26 cellular contexts compared by ENCODE assay signal in genomic region chr5:144202725-144203124, GRCh38. TPM values are rescaled to one million over a fixed set of nuclear protein-coding genes. Genes with fewer than 3 reads are reported as not detected.
DNase-seq lines count a peak whose midpoint lies in the region; ATAC-seq, FAIRE-seq and TF ChIP-seq lines count a peak whose summit lies in the region.
"Had no signal": no experiment of that assay in that cellular context is flagged by ENCODE, and none has a peak within 500 bp of the region (broad histone marks: within the 10 kb centered on the region; RNA-seq: fewer than 3 reads in every experiment).

No MANE protein-coding gene starts in this region.

- H3K4me3 ChIP-seq in A549 (no peak overlapping the region), trophoblast cell (ENCODE audit: low read depth, low read length) (no peak overlapping the region)
- H3K4me3 ChIP-seq: BLaER1, GM12878, GM23338, PC-9 had no signal

- DNase-seq in A549 (ENCODE audit: low read depth in 1 of 2, low spot score in 1 of 2) = no peak
- DNase-seq in CD1c-positive myeloid dendritic cell (ENCODE audit: extremely low spot score) = peak; percentile 50
- DNase-seq in OCI-M1 (lab: John Stamatoyannopoulos, UW) = peak; percentile 25
- peak; percentile 12 to 55 for DNase-seq in trophoblast cell
- DNase-seq in GM03348 (ENCODE audit: low spot score) = no peak
- no peak for DNase-seq in stimulated activated naive CD4-positive, alpha-beta T cell treated with Interleukin-2 at 50 U/mL for 16 hours (lab: John Stamatoyannopoulos, UW)
- DNase-seq in islet precursor cell = no peak
- DNase-seq: ACHN; Caco-2; CD4-positive, alpha-beta memory T cell; DMS 273 treated with DMSO at 0.1 percent for 48 hours; DMS79 treated with DMSO at 0.1 percent for 48 hours; HCEC 1CT; KG1; NCI-H1048; NCI-H1417 treated with DMSO at 0.1 percent for 48 hours; NCI-H187; NCI-H526 treated with DMSO at 0.1 percent for 48 hours; PC-9; SHP77 treated with DMSO at 0.1 percent for 48 hours; SK-N-SH had no signal

- no peak overlapping the region for H2BK12ac ChIP-seq in trophoblast cell (ENCODE audit: low read length)

- H3K4me2 ChIP-seq in A549 (peak overlapping the region; percentile 32; the same call in 2 of the 3 replicates), trophoblast cell (ENCODE audit: low read length) (no peak overlapping the region)
- H3K4me2 ChIP-seq: BLaER1, GM23338, PC-9, SK-N-SH had no signal

- no peak overlapping the region for H3K27ac ChIP-seq in A549
- no peak overlapping the region for H3K27ac ChIP-seq in trophoblast cell (ENCODE audit: low read depth, low read length)
- H3K27ac ChIP-seq: BLaER1, HL-60, PC-9 had no signal

- WGBS in A549 (ENCODE audit: missing lambda C conversion rate) = 74% methylated on average over 1 of the region's 1 CpG
- no CpG with 5 or more reads among the region's 1 CpG for WGBS in trophoblast cell (ENCODE audit: extremely low coverage, insufficient coverage, insufficient read length)

- no peak overlapping the region for H3K18ac ChIP-seq in trophoblast cell (ENCODE audit: low read length)

- no peaks in the 10 kb centered on the region for H3K79me2 ChIP-seq in trophoblast cell (ENCODE audit: control insufficient read depth, insufficient read depth, low read length, poor library complexity)

- no peak overlapping the region for H3K23ac ChIP-seq in trophoblast cell (ENCODE audit: low read length)

- ATAC-seq in A549 = no peak
- ATAC-seq: GM12878, GM23338, HepG2 had no signal

- H2AFZ ChIP-seq in trophoblast cell (ENCODE audit: insufficient read depth, low read length, poor library complexity) = no peak overlapping the region
- H2AFZ ChIP-seq: GM23338, PC-9 had no signal

- no peak for TF ChIP-seq RAD21 in A549 (conservative IDR thresholded peaks at IDR 0.05 in 1 of 2, IDR thresholded peaks at IDR 0.05 in 1 of 2)

- peaks cover 3% of the 10 kb centered on the region for H3K27me3 ChIP-seq in trophoblast cell (ENCODE audit: insufficient read depth, low read length)
- H3K27me3 ChIP-seq: BLaER1 had no signal

- POLR2A ChIA-PET in A549 (lab: Yijun Ruan, JAX) = no interaction called here

- no peak overlapping the region for H3K4ac ChIP-seq in trophoblast cell (ENCODE audit: low read depth, low read length)

- H3K14ac ChIP-seq in trophoblast cell (ENCODE audit: low read length) = no peak overlapping the region

- no peak for TF ChIP-seq EP300 in A549 (IDR thresholded peaks at IDR 0.05)

- CTCF ChIA-PET in A549 (lab: Yijun Ruan, JAX) = interaction anchor here (1.5 to 3.2 kb wide), 4 partner anchors 9 to 1623 kb away, joined by 3 to 29 read pairs (median 20); no protein-coding TSS in a partner anchor

- H2BK5ac ChIP-seq in trophoblast cell (ENCODE audit: low read depth, low read length, poor library complexity) = no peak overlapping the region

- H2BK120ac ChIP-seq in trophoblast cell (ENCODE audit: insufficient read depth, low read length, poor library complexity) = no peak overlapping the region

- no peak overlapping the region for H4K91ac ChIP-seq in trophoblast cell (ENCODE audit: low read depth, low read length)

- H3K79me1 ChIP-seq in trophoblast cell (ENCODE audit: low read length) = no peaks in the 10 kb centered on the region

- H4K8ac ChIP-seq in trophoblast cell (ENCODE audit: low read depth, low read length) = no peak overlapping the region

- H3K9ac ChIP-seq in trophoblast cell (ENCODE audit: low read length) = no peak overlapping the region
- H3K9ac ChIP-seq: SK-N-SH had no signal

- no peak for TF ChIP-seq POLR2A in A549 (IDR thresholded peaks at IDR 0.05; ENCODE audit: low read length)

- no peaks in the 10 kb centered on the region for H3K36me3 ChIP-seq in trophoblast cell (ENCODE audit: control insufficient read depth in 1 of 2, insufficient read depth in 2 of 2, low read length in 2 of 2)
- H3K36me3 ChIP-seq: BLaER1 had no signal

- FAIRE-seq in A549 (lab: Jason Lieb, UNC) = no peak
- FAIRE-seq: GM12878, HepG2 had no signal

- H2AK5ac ChIP-seq in trophoblast cell (ENCODE audit: low read length) = no peak overlapping the region

- H4K12ac ChIP-seq in trophoblast cell (ENCODE audit: low read depth, low read length) = no peak overlapping the region

- H3K4me1 ChIP-seq in A549 (peaks cover 35% of the 10 kb centered on the region), trophoblast cell (ENCODE audit: control insufficient read depth in 1 of 2, insufficient read depth in 2 of 2, low read length in 2 of 2) (peaks cover 0 to 5% of the 10 kb centered on the region in 2 experiments)
- H3K4me1 ChIP-seq: BLaER1 had no signal

- TF ChIP-seq CTCF in A549 (IDR thresholded peaks at IDR 0.05) = no peak

- no peaks in the 10 kb centered on the region for H3K9me3 ChIP-seq in A549
- no peaks in the 10 kb centered on the region for H3K9me3 ChIP-seq in trophoblast cell (ENCODE audit: insufficient read depth, low read depth, low read length)
- H3K9me3 ChIP-seq: BLaER1, Caco-2, SK-N-SH had no signal

TF ChIP-seq in A549, 52 proteins besides CTCF, POLR2A, EP300 and RAD21:
- TF ChIP-seq SMC3 (IDR thresholded peaks at IDR 0.05) (no peak), ZSCAN20 (CRISPR knock-in tag; IDR thresholded peaks at IDR 0.05) (no peak), BHLHE40 (IDR thresholded peaks at IDR 0.05; ENCODE audit: low read depth, low read length) (no peak), REST (IDR thresholded peaks at IDR 0.05) (no peak), KDM5A (IDR thresholded peaks at IDR 0.05) (no peak), EHMT2 (IDR thresholded peaks at IDR 0.05; ENCODE audit: low read depth) (no peak), RFX5 (IDR thresholded peaks at IDR 0.05) (no peak), FOSB (CRISPR knock-in tag; IDR thresholded peaks at IDR 0.05) (no peak), JUNB (IDR thresholded peaks at IDR 0.05) (no peak), TFCP2L1 (CRISPR knock-in tag; IDR thresholded peaks at IDR 0.05) (no peak), FOSL2 (IDR thresholded peaks at IDR 0.05) (no peak), FOSL2 (CRISPR knock-in tag; IDR thresholded peaks at IDR 0.05) (no peak), TP53 (CRISPR knock-in tag; IDR thresholded peaks at IDR 0.05) (no peak), MYC (IDR thresholded peaks at IDR 0.05; ENCODE audit: borderline replicate concordance, low read length) (no peak), MAZ (IDR thresholded peaks at IDR 0.05; ENCODE audit: borderline replicate concordance, low read depth, low read length) (no peak), GATA3 (IDR thresholded peaks at IDR 0.05; ENCODE audit: borderline replicate concordance) (no peak), NR3C1 (IDR thresholded peaks at IDR 0.05) (no peak)

RNA-seq across cellular contexts. Expression of gene KCTD16, which starts 32.1 kb away (rescaled TPM):
- polyA plus RNA-seq in A549 (2011; rRNA removed) (0.32 and 0.48 TPM in 2 replicates), A549 (2017; fragmentation: RNase III; extraction: RNeasy Plus Mini Kit Qiagen cat#74134 plus additional on column Dnase treatment) (0.10 to 0.17 TPM (median 0.15 TPM) in 3 replicates)
- 0.06 and 0.11 TPM in 2 replicates for polyA plus RNA-seq in A549 (2012; cell fraction: cytosol; rRNA removed)
- polyA plus RNA-seq in A549 (2012; cell fraction: nucleus; rRNA removed) = 0.05 and 0.15 TPM in 2 replicates
- 1.3 and 1.5 TPM in 2 replicates for polyA minus RNA-seq in A549 (2011; rRNA and poly(A)+ RNA removed)
- polyA plus RNA-seq in trophoblast cell (2013) = 0.21 and 0.23 TPM in 2 replicates

RNA-seq across cellular contexts. Expression of gene YIPF5, which starts 32.3 kb away (rescaled TPM):
- polyA plus RNA-seq in A549 (2011; rRNA removed) = 73.8 and 80.2 TPM in 2 replicates
- polyA plus RNA-seq in A549 (2012; cell fraction: cytosol; rRNA removed) = 22.6 and 29.1 TPM in 2 replicates
- 16.2 and 24.7 TPM in 2 replicates for polyA plus RNA-seq in A549 (2012; cell fraction: nucleus; rRNA removed)
- polyA plus RNA-seq in A549 (2017; fragmentation: RNase III; extraction: RNeasy Plus Mini Kit Qiagen cat#74134 plus additional on column Dnase treatment) = 54.9 to 59.2 TPM (median 57.8 TPM) in 3 replicates
- polyA minus RNA-seq in A549 (2011; rRNA and poly(A)+ RNA removed) = 68.0 and 86.0 TPM in 2 replicates
- polyA plus RNA-seq in trophoblast cell (2013) = 53.5 and 56.6 TPM in 2 replicates

Comparison
In these comparisons a context has a peak if more than half of its experiments do, and no peak if none do; other contexts are left out.
1. DNase-seq: peak in CD1c-positive myeloid dendritic cell (single experiment), OCI-M1 (single experiment) and trophoblast cell (2 of 2); none in A549 (0 of 2), GM03348 (single experiment), stimulated activated naive CD4-positive, alpha-beta T cell treated with Interleukin-2 at 50 U/mL for 16 hours (single experiment) and islet precursor cell (single experiment).